11 cellular contexts compared by ENCODE assay signal in genomic region chr9:98189412-98189811, GRCh38.
"Had no signal": no experiment of that assay in that cellular context is flagged by ENCODE, and none has a peak within 500 bp of the region (broad histone marks: within the 10 kb centered on the region; RNA-seq: fewer than 3 reads in every experiment).

No MANE protein-coding gene starts in this region.

- H3K27me3 Mint-ChIP-seq: stimulated activated memory B cell treated with anti-CD40 and anti-IgM and Interleukin-4, amounts not matched to agents 10 μg/mL and 1 μg/mL and 100 μg/mL, for 72 hours had no signal

- H3K36me3 Mint-ChIP-seq: stimulated activated memory B cell treated with anti-CD40 and anti-IgM and Interleukin-4, amounts not matched to agents 10 μg/mL and 1 μg/mL and 100 μg/mL, for 72 hours had no signal

- H3K4me3 ChIP-seq: adrenal gland, dorsolateral prefrontal cortex, tibial artery had no signal

- H3K27me3 ChIP-seq: adrenal gland, dorsolateral prefrontal cortex, tibial artery had no signal

- H3K27ac Mint-ChIP-seq: stimulated activated memory B cell treated with anti-CD40 and anti-IgM and Interleukin-4, amounts not matched to agents 10 μg/mL and 1 μg/mL and 100 μg/mL, for 72 hours had no signal

- H3K9me3 Mint-ChIP-seq: stimulated activated memory B cell treated with anti-CD40 and anti-IgM and Interleukin-4, amounts not matched to agents 10 μg/mL and 1 μg/mL and 100 μg/mL, for 72 hours had no signal

- H3K9me3 ChIP-seq: adrenal gland, tibial artery had no signal

- H3K27ac ChIP-seq: adrenal gland, dorsolateral prefrontal cortex, tibial artery had no signal

- DNase-seq: activated CD4-positive, alpha-beta T cell treated with anti-CD3 and anti-CD28 coated beads for 1 hour; activated CD4-positive, alpha-beta T cell treated with anti-CD3 and anti-CD28 coated beads, Interleukin-2, amount 50 U/mL, for 4 hours; activated naive CD4-positive, alpha-beta T cell treated with Interleukin-2 at 50 U/mL for 16 hours; activated T-cell treated with anti-CD3 and anti-CD28 coated beads for 4 hours; adrenal gland; dorsolateral prefrontal cortex; islet precursor cell; T1000; tibial artery had no signal

- H3K4me3 Mint-ChIP-seq: stimulated activated memory B cell treated with anti-CD40 and anti-IgM and Interleukin-4, amounts not matched to agents 10 μg/mL and 1 μg/mL and 100 μg/mL, for 72 hours had no signal

- H3K36me3 ChIP-seq: adrenal gland, tibial artery had no signal

- ATAC-seq: esophagus mucosa; stimulated activated memory B cell treated with anti-CD40 and anti-IgM and Interleukin-4, amounts not matched to agents 10 μg/mL and 1 μg/mL and 100 μg/mL, for 72 hours had no signal
